ENCODE assay signal across 8 cellular contexts in the genomic region with DNA sequence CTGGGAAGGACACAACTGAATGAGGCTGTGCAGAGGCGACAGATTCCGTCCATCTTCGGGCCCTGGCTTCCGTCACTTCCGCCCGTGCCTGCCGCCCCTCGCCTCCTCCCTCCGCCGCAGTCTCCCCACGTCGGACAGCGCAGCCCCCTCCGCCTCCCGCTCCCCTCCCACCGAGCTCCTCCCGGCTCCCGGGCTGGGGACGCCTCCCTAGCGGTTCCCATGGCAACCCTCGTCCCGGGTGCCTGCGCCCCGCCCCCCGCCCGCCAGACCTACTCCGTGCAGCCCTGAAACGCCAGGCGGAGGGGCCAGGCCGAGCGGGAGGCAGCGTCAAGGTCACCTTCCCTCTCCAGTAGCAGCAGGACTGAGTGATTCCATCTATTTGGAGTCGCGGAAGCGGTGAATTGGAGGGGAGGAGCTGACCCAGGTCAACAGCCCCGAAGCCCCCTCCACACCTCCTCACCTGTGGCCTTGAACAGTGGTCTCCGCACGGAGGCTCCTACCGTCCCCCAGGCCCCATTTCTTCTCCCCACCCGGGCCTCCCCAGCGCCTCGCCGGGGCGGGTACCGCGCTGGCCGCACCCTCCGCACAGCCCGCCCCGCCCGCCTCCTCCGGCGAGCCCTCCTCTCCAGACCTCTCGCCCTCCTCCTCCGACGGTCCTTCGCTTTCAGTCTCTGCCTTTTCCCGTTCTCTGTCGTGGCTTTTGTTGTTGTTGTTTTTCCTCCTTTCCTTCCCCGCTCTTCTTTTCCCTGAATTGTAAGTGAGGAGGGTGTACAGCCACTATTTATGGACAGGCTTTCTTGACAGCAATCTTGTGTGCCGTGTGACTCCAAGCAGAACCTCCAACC. TPM values are rescaled to one million over a fixed set of nuclear protein-coding genes. Genes with fewer than 3 reads are reported as not detected.
DNase-seq lines count a peak whose midpoint lies in the region; ATAC-seq and TF ChIP-seq lines count a peak whose summit lies in the region.

No MANE protein-coding gene starts in this region.

- DNase-seq in AG08396 (ENCODE audit: low spot score): peak; percentile 99
- DNase-seq in NCI-H2107 (lab: John Stamatoyannopoulos, UW): peak; percentile 61
- DNase-seq in UCSD-AML1 (lab: John Stamatoyannopoulos, UW; ENCODE audit: unreplicated experiment): peak; percentile 79
- peak; percentile 69 for DNase-seq in mammary epithelial cell
- peak; percentile 62 to 72 for DNase-seq in gastrocnemius medialis

- peak overlapping the region; percentile 95 for H3K4me2 ChIP-seq in mammary epithelial cell (ENCODE audit: insufficient read depth, low read depth, low read length)

- no peaks in the 10 kb centered on the region for H3K27me3 ChIP-seq in mammary epithelial cell (ENCODE audit: insufficient read depth, low read length)
- no peaks in the 10 kb centered on the region for H3K27me3 ChIP-seq in iPS-18a (ENCODE audit: control insufficient read depth, insufficient read depth, low read length)
- H3K27me3 ChIP-seq in gastrocnemius medialis: peaks cover 6 to 27% (median 12%) of the 10 kb centered on the region in 3 donors

- peak overlapping the region; percentile 56 for H3K9ac ChIP-seq in mammary epithelial cell (ENCODE audit: insufficient read depth, low read length)
- peak overlapping the region; percentile 82 for H3K9ac ChIP-seq in iPS-18a (ENCODE audit: low read length)

- intact Hi-C loops in mammary epithelial cell (cut with micrococcal nuclease) (loop anchor here (5.0 kb wide), 1 partner anchor 111 kb away; no protein-coding TSS in a partner anchor), gastrocnemius medialis (cut with DNase I; ENCODE audit: low total_unique reads) (no loop called here)

- no peaks in the 10 kb centered on the region for H4K20me1 ChIP-seq in mammary epithelial cell (ENCODE audit: insufficient read depth, low read length)

- CTCF ChIA-PET in mammary epithelial cell (lab: Charles Lee; ENCODE audit: low non-redundant PET): no interaction called here

- peak in 1 of 2 donors; percentile 37 for TF ChIP-seq POLR2A in gastrocnemius medialis (IDR thresholded peaks at IDR 0.05)

- H3K4me3 ChIP-seq in mammary epithelial cell (replicated peaks in 1 of 3; ENCODE audit: insufficient read depth in 1 of 3, low read depth in 2 of 3, low read length in 3 of 3) (peak overlapping the region; percentile 55 to 83 (median 82)), iPS-18a (ENCODE audit: low read length) (peak overlapping the region; percentile 83), gastrocnemius medialis (peak overlapping the region; percentile 67 to 83 (median 75))

- no peaks in the 10 kb centered on the region for H3K36me3 ChIP-seq in mammary epithelial cell (ENCODE audit: insufficient read depth, low read length)
- H3K36me3 ChIP-seq in iPS-18a (ENCODE audit: control insufficient read depth, low read depth, low read length): no peaks in the 10 kb centered on the region
- H3K36me3 ChIP-seq in gastrocnemius medialis: no peaks in the 10 kb centered on the region

- H3K27ac ChIP-seq in mammary epithelial cell (ENCODE audit: insufficient read depth, low read depth, low read length) (peak overlapping the region; percentile 49), iPS-18a (ENCODE audit: low read length) (peak overlapping the region; percentile 73), gastrocnemius medialis (peak overlapping the region; percentile 65 to 78 (median 73))

- ATAC-seq in GM18868 (IDR thresholded peaks at IDR 0.05; ENCODE audit: unreplicated experiment): peak; percentile 85
- peak; percentile 79 for ATAC-seq in HG03066 (IDR thresholded peaks at IDR 0.05; ENCODE audit: low read depth, unreplicated experiment)
- ATAC-seq in gastrocnemius medialis: peak; percentile 60 to 70

- H2AFZ ChIP-seq in mammary epithelial cell (ENCODE audit: low read depth, low read length): peak overlapping the region; percentile 99

- BruUV-seq in mammary epithelial cell (replicated peaks; lab: Mats Ljungman, UMichigan): no TSS peak

- dilution Hi-C loops in mammary epithelial cell (cut with HindIII; ENCODE audit: low sequenced_read_pairs): no loop called here

- peaks cover 6% of the 10 kb centered on the region for H3K9me3 ChIP-seq in mammary epithelial cell (replicated peaks; ENCODE audit: insufficient read depth, low read length)
- no peaks in the 10 kb centered on the region for H3K9me3 ChIP-seq in iPS-18a (ENCODE audit: control insufficient read depth, low read depth, low read length)
- no peaks in the 10 kb centered on the region for H3K9me3 ChIP-seq in gastrocnemius medialis

- in situ Hi-C loops in mammary epithelial cell (cut with MboI; ENCODE audit: low sequenced_read_pairs in 2 of 2): no loop called here
- in situ Hi-C loops in gastrocnemius medialis (cut with MboI; ENCODE audit: low sequenced_read_pairs in 4 of 4): no loop called here

- WGBS in mammary epithelial cell (ENCODE audit: low coverage, missing lambda C conversion rate): no CpG with 5 or more reads among the region's 61 CpGs

- TF ChIP-seq CTCF in mammary epithelial cell (conservative IDR thresholded peaks at IDR 0.05 in 1 of 2, IDR thresholded peaks at IDR 0.05 in 1 of 2; ENCODE audit: extremely low read depth in 1 of 2, insufficient read depth in 1 of 2, low read depth in 1 of 2, low read length in 2 of 2) (no peak), gastrocnemius medialis (IDR thresholded peaks at IDR 0.05 in 4 of 5, conservative IDR thresholded peaks at IDR 0.05 in 1 of 5) (no peak)

- H3K4me1 ChIP-seq in mammary epithelial cell (ENCODE audit: insufficient read depth, low read length) (peaks cover 12% of the 10 kb centered on the region), iPS-18a (ENCODE audit: control insufficient read depth, low read depth, low read length) (peaks cover 11% of the 10 kb centered on the region), gastrocnemius medialis (peaks cover 0 to 22% of the 10 kb centered on the region in 2 donors)

- H3K79me2 ChIP-seq in mammary epithelial cell (ENCODE audit: insufficient read depth, low read length): no peaks in the 10 kb centered on the region

RNA-seq across cellular contexts. Expression of a gene that starts 1.0 kb away (rescaled TPM):
- total RNA-seq in mammary epithelial cell (10 to 100 TPM; 16.9 to 48.3 TPM), gastrocnemius medialis (1 to 10 TPM; 1.3 to 4.7 (median 2.2) TPM)
- polyA plus RNA-seq in mammary epithelial cell: 26.7 TPM
- 13.6 TPM for polyA minus RNA-seq in mammary epithelial cell

RNA-seq across cellular contexts. Expression of a gene that starts 22.5 kb away (rescaled TPM):
- total RNA-seq in mammary epithelial cell: 1 to 10 TPM; 3.7 to 6.2 TPM
- polyA plus RNA-seq in mammary epithelial cell: 2.0 TPM
- polyA minus RNA-seq in mammary epithelial cell: 1.3 TPM
- 1 to 10 TPM in 1 of 4 donors, under 1 TPM in 3; 0.15 to 1.4 (median 0.65) TPM for total RNA-seq in gastrocnemius medialis

RNA-seq across cellular contexts. Expression of a gene that starts 32.7 kb away (rescaled TPM):
- total RNA-seq in mammary epithelial cell (100 to 1,000 TPM; 238 to 248 TPM), gastrocnemius medialis (1 to 10 TPM in 2 of 4 donors, under 1 TPM in 1, not detected in 1; 0.58 to 3.0 (median 2.4) TPM)
- 117 TPM for polyA plus RNA-seq in mammary epithelial cell
- polyA minus RNA-seq in mammary epithelial cell: 43.1 TPM

RNA-seq across cellular contexts. Expression of a gene that starts 50.5 kb away (rescaled TPM):
- total RNA-seq in mammary epithelial cell (10 to 100 TPM in 1 of 2 donors, 1 to 10 TPM in 1; 9.2 to 11.5 TPM), gastrocnemius medialis (1 to 10 TPM; 6.7 to 9.4 (median 7.9) TPM)
- polyA plus RNA-seq in mammary epithelial cell: 6.6 TPM
- 9.7 TPM for polyA minus RNA-seq in mammary epithelial cell

RNA-seq across cellular contexts. Expression of a gene that starts 57.3 kb away (rescaled TPM):
- total RNA-seq in mammary epithelial cell: 1 to 10 TPM in 1 of 2 donors, under 1 TPM in 1; 0.83 to 2.7 TPM
- 2.3 TPM for polyA plus RNA-seq in mammary epithelial cell
- not detected for polyA minus RNA-seq in mammary epithelial cell
- 1 to 10 TPM in 1 of 4 donors, under 1 TPM in 2, not detected in 1; 0.19 to 1.5 (median 0.58) TPM for total RNA-seq in gastrocnemius medialis

Comparison
In these comparisons a context has a peak if more than half of its experiments do, and no peak if none do; other contexts are left out.
1. Peak in every context shown above with its lines: DNase-seq, ATAC-seq, H3K4me3 ChIP-seq and H3K27ac ChIP-seq.
2. RNA of a gene that starts 32.7 kb away (total RNA-seq): 238 to 248 TPM in mammary epithelial cell; 0.58 to 3.0 TPM in gastrocnemius medialis; every median in the first group is over 10 times any median in the second.